ENCODE assay signal across 13 cellular contexts in genomic region chr16:27110524-27110896, GRCh38. TPM values are rescaled to one million over a fixed set of nuclear protein-coding genes. Genes with fewer than 3 reads are reported as not detected.
DNase-seq lines count a peak whose midpoint lies in the region; ATAC-seq and TF ChIP-seq lines count a peak whose summit lies in the region.
"Had no signal": no experiment of that assay in that cellular context is flagged by ENCODE, and none has a peak within 500 bp of the region (broad histone marks: within the 10 kb centered on the region; RNA-seq: fewer than 3 reads in every experiment).

No MANE protein-coding gene starts in this region.

- no peaks in the 10 kb centered on the region for H4K20me1 ChIP-seq in BLaER1
- H4K20me1 ChIP-seq in osteoblast (ENCODE audit: insufficient read depth, low read length), result no peaks in the 10 kb centered on the region

- no peaks in the 10 kb centered on the region for H3K79me2 ChIP-seq in osteoblast (ENCODE audit: insufficient read depth, low read length)

- H3K4me3 ChIP-seq in BLaER1 (peak overlapping the region; percentile 65), HUES48 (ENCODE audit: low read depth, low read length) (peak overlapping the region; percentile 64; the same call in 1 of the 2 replicates), coronary artery (peak overlapping the region; percentile 61), osteoblast (ENCODE audit: insufficient read depth, low read length) (no peak overlapping the region)

- peaks cover 54% of the 10 kb centered on the region for H3K4me1 ChIP-seq in BLaER1
- peaks cover 5% of the 10 kb centered on the region; the same call in 1 of the 2 replicates for H3K4me1 ChIP-seq in HUES48 (ENCODE audit: control insufficient read depth, insufficient read depth, low read length)
- no peaks in the 10 kb centered on the region for H3K4me1 ChIP-seq in osteoblast (ENCODE audit: insufficient read depth, low read length)

- peak overlapping the region; percentile 60 for H3K9ac ChIP-seq in BLaER1
- no peak overlapping the region for H3K9ac ChIP-seq in HUES48 (ENCODE audit: low read depth, low read length)

- DNase-seq in coronary artery (ENCODE audit: low spot score), result no peak
- peak; percentile 76 for DNase-seq in osteoblast (ENCODE audit: insufficient read length, low spot score, missing footprints)
- DNase-seq in activated T-cell treated with anti-CD3 and anti-CD28 coated beads, Interleukin-2, amount 50 U/mL, for 1 hour, result no peak
- no peak for DNase-seq in medulla oblongata (ENCODE audit: extremely low spot score)
- DNase-seq: CD4-positive, alpha-beta memory T cell; esophagus squamous epithelium; NCI-H524 treated with DMSO at 0.1 percent for 48 hours; stimulated activated naive CD4-positive, alpha-beta T cell treated with Interleukin-2 at 50 U/mL for 16 hours had no signal

- peaks cover 3% of the 10 kb centered on the region; the same call in 1 of the 2 replicates for H3K9me3 ChIP-seq in BLaER1
- H3K9me3 ChIP-seq in HUES48 (ENCODE audit: control insufficient read depth, insufficient read depth, low read length), result no peaks in the 10 kb centered on the region
- H3K9me3 ChIP-seq in osteoblast (ENCODE audit: low read depth, low read length), result no peaks in the 10 kb centered on the region
- H3K9me3 ChIP-seq: esophagus squamous epithelium had no signal

- H3K36me3 ChIP-seq in BLaER1 (no peaks in the 10 kb centered on the region), HUES48 (ENCODE audit: control insufficient read depth, insufficient read depth, low read length) (no peaks in the 10 kb centered on the region), osteoblast (ENCODE audit: insufficient read depth, low read length) (no peaks in the 10 kb centered on the region)
- H3K36me3 ChIP-seq: esophagus squamous epithelium had no signal

- ATAC-seq in GM19463 (IDR thresholded peaks at IDR 0.05; ENCODE audit: unreplicated experiment) (no peak), HG03442 (IDR thresholded peaks at IDR 0.05; ENCODE audit: unreplicated experiment) (no peak)

- peak overlapping the region; percentile 86 for H3K4me2 ChIP-seq in BLaER1
- no peak overlapping the region for H3K4me2 ChIP-seq in osteoblast (ENCODE audit: insufficient read depth, low read length)

- TF ChIP-seq CTCF in coronary artery (IDR thresholded peaks at IDR 0.05) (no peak), osteoblast (IDR thresholded peaks at IDR 0.05; ENCODE audit: extremely low read depth, low read depth, low read length) (no peak)

- H3K27ac ChIP-seq in BLaER1, result peak overlapping the region; percentile 74
- peak overlapping the region; percentile 63 for H3K27ac ChIP-seq in HUES48 (ENCODE audit: low read depth, low read length)
- H3K27ac ChIP-seq in coronary artery, result peak overlapping the region in 1 of 2 donors; percentile 65
- H3K27ac ChIP-seq in osteoblast (ENCODE audit: low read depth, low read length), result no peak overlapping the region

- peak overlapping the region; percentile 68 for H2AFZ ChIP-seq in osteoblast (ENCODE audit: low read length)

- H3K27me3 ChIP-seq in BLaER1, result no peaks in the 10 kb centered on the region
- H3K27me3 ChIP-seq in HUES48 (ENCODE audit: control insufficient read depth, insufficient read depth, low read length), result peaks cover 5% of the 10 kb centered on the region; the same call in 1 of the 2 replicates
- no peaks in the 10 kb centered on the region for H3K27me3 ChIP-seq in osteoblast (ENCODE audit: insufficient read depth, low read length)

RNA-seq across cellular contexts. Expression of gene C16orf82, which starts 43.8 kb away (rescaled TPM):
- not detected in 2 replicates for total RNA-seq in osteoblast
- total RNA-seq: CD4-positive, alpha-beta memory T cell; cerebellum; esophagus squamous epithelium had no signal
